In genomic region chr1:29082519-29082918, GRCh38 we compare ENCODE assay signal across 2 cellular contexts.
A peak's percentile ranks its signal among the peaks of the same experiment; 100 is the strongest.
TF ChIP-seq lines count a peak whose summit lies in the region.

No MANE protein-coding gene starts in this region.

TF ChIP-seq in liver, 16 proteins besides CTCF, POLR2A, EP300 and RAD21 (continued from another document):
- TF ChIP-seq JUND (IDR thresholded peaks at IDR 0.05) (no peak), HNF4A (conservative IDR thresholded peaks at IDR 0.05) (peak; percentile 66 to 73)
- TF ChIP-seq, protein P1, sequence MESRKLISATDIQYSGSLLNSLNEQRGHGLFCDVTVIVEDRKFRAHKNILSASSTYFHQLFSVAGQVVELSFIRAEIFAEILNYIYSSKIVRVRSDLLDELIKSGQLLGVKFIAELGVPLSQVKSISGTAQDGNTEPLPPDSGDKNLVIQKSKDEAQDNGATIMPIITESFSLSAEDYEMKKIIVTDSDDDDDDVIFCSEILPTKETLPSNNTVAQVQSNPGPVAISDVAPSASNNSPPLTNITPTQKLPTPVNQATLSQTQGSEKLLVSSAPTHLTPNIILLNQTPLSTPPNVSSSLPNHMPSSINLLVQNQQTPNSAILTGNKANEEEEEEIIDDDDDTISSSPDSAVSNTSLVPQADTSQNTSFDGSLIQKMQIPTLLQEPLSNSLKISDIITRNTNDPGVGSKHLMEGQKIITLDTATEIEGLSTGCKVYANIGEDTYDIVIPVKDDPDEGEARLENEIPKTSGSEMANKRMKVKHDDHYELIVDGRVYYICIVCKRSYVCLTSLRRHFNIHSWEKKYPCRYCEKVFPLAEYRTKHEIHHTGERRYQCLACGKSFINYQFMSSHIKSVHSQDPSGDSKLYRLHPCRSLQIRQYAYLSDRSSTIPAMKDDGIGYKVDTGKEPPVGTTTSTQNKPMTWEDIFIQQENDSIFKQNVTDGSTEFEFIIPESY (IDR thresholded peaks at IDR 0.05): no peak

TF ChIP-seq in HepG2, 621 proteins besides CTCF, POLR2A, EP300 and RAD21:
- TF ChIP-seq ZNF784 (CRISPR knock-in tag; IDR thresholded peaks at IDR 0.05; ENCODE audit: borderline replicate concordance) (no peak), ARNTL (CRISPR knock-in tag; IDR thresholded peaks at IDR 0.05) (no peak), ZSCAN22 (CRISPR knock-in tag; IDR thresholded peaks at IDR 0.05) (no peak), ZNF720 (CRISPR knock-in tag; IDR thresholded peaks at IDR 0.05) (no peak), SP4 (CRISPR knock-in tag; IDR thresholded peaks at IDR 0.05) (no peak), ELF1 (CRISPR knock-in tag; IDR thresholded peaks at IDR 0.05) (no peak), ARID5B (CRISPR knock-in tag; IDR thresholded peaks at IDR 0.05) (no peak), MED8 (CRISPR knock-in tag; IDR thresholded peaks at IDR 0.05; ENCODE audit: insufficient replicate concordance) (no peak), RORA (CRISPR knock-in tag; IDR thresholded peaks at IDR 0.05) (no peak), ZNF772 (CRISPR knock-in tag; IDR thresholded peaks at IDR 0.05) (no peak), TCF7L2 (IDR thresholded peaks at IDR 0.05; ENCODE audit: low read depth, low read length) (no peak), SRF (IDR thresholded peaks at IDR 0.05; ENCODE audit: low read depth, low read length) (no peak)
